In the genomic region with DNA sequence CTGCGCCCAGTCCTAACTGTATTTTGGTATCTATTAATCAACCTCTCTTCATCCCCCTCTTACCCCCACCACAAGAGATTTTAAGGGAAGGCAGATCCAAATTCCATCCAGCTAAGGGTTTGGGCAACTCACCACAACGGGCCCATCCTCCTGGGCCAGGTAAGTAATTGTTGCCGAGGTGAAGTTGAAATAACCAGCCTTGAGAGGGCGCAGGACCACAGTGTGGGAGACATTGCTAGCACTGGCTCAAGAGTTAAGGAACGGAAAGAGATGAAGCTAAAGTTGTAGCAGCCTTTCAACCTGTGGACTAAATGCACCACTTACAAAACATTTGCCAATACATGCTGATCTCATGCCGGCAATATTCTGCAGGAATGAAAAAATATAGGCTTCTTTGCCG, we compare ENCODE assay signal across 23 cellular contexts. TPM values are rescaled to one million over a fixed set of nuclear protein-coding genes. Genes with fewer than 3 reads are reported as not detected.
A peak's percentile ranks its signal among the peaks of the same experiment; 100 is the strongest.
DNase-seq lines count a peak whose midpoint lies in the region; ATAC-seq and TF ChIP-seq lines count a peak whose summit lies in the region.
"Had no signal": no experiment of that assay in that cellular context is flagged by ENCODE, and none has a peak within 500 bp of the region (broad histone marks: within the 10 kb centered on the region; RNA-seq: fewer than 3 reads in every experiment).

No MANE protein-coding gene starts in this region.

- no peak overlapping the region for H3K4me3 Mint-ChIP-seq in stimulated activated naive CD8-positive, alpha-beta T cell treated with anti-CD3 and anti-CD28 coated beads, Interleukin-15, Interleukin-2, amounts not matched to agents 100 ng/mL and 50 ng/mL, for 24 hours
- H3K4me3 Mint-ChIP-seq in stimulated activated naive CD8-positive, alpha-beta T cell treated with anti-CD3 and anti-CD28 coated beads, Interleukin-15, amount 100 ng/mL, for 72 hours, result no peak overlapping the region
- no peak overlapping the region for H3K4me3 Mint-ChIP-seq in endodermal cell
- H3K4me3 Mint-ChIP-seq: B cell, CD14-positive monocyte had no signal

- ATAC-seq in stimulated activated naive CD8-positive, alpha-beta T cell treated with anti-CD3 and anti-CD28 coated beads, Interleukin-15, amount 100 ng/mL, for 72 hours, result no peak
- ATAC-seq in GM21526 (IDR thresholded peaks at IDR 0.05; ENCODE audit: low FRiP score, unreplicated experiment) (no peak), right lobe of liver (no peak)
- ATAC-seq: A549, HCT116 had no signal

- H3K4me1 ChIP-seq in OCI-LY7 (ENCODE audit: insufficient read depth, low read length, poor library complexity, severe bottlenecking) (peaks cover 25% of the 10 kb centered on the region), endodermal cell (ENCODE audit: control insufficient read depth, insufficient read depth, low read length) (no peaks in the 10 kb centered on the region), osteoblast (ENCODE audit: insufficient read depth, low read length) (peaks cover 4% of the 10 kb centered on the region), right lobe of liver (peaks cover 0 to 5% (median 2%) of the 10 kb centered on the region in 4 donors)

- H3K36me3 ChIP-seq in OCI-LY7 (ENCODE audit: insufficient read depth, low read length) (peaks cover 96% of the 10 kb centered on the region), endodermal cell (ENCODE audit: control insufficient read depth, insufficient read depth, low read length) (peaks cover 82% of the 10 kb centered on the region), osteoblast (ENCODE audit: insufficient read depth, low read length) (peaks cover 92% of the 10 kb centered on the region), right lobe of liver (peaks cover 9 to 86% (median 33%) of the 10 kb centered on the region in 4 donors)

- H3K27ac Mint-ChIP-seq in stimulated activated naive CD8-positive, alpha-beta T cell treated with anti-CD3 and anti-CD28 coated beads, Interleukin-15, Interleukin-2, amounts not matched to agents 100 ng/mL and 50 ng/mL, for 24 hours, result peak overlapping the region; percentile 16
- H3K27ac Mint-ChIP-seq in stimulated activated naive CD8-positive, alpha-beta T cell treated with anti-CD3 and anti-CD28 coated beads, Interleukin-15, amount 100 ng/mL, for 72 hours, result peak overlapping the region in 1 of 2 donors; percentile 85
- H3K27ac Mint-ChIP-seq in endodermal cell, result no peak overlapping the region
- H3K27ac Mint-ChIP-seq: B cell, CD14-positive monocyte had no signal

- H3K9me3 ChIP-seq in OCI-LY7 (ENCODE audit: low read length) (no peaks in the 10 kb centered on the region), endodermal cell (ENCODE audit: control insufficient read depth, low read length) (no peaks in the 10 kb centered on the region), osteoblast (ENCODE audit: low read depth, low read length) (no peaks in the 10 kb centered on the region), right lobe of liver (no peaks in the 10 kb centered on the region)
- H3K9me3 ChIP-seq: A549, SK-N-SH had no signal

- H2AFZ ChIP-seq in OCI-LY7 (ENCODE audit: low read length), result no peak overlapping the region
- no peak overlapping the region for H2AFZ ChIP-seq in osteoblast (ENCODE audit: low read length)

- H3K27me3 Mint-ChIP-seq in stimulated activated naive CD8-positive, alpha-beta T cell treated with anti-CD3 and anti-CD28 coated beads, Interleukin-15, Interleukin-2, amounts not matched to agents 100 ng/mL and 50 ng/mL, for 24 hours, result no peaks in the 10 kb centered on the region
- no peaks in the 10 kb centered on the region for H3K27me3 Mint-ChIP-seq in stimulated activated naive CD8-positive, alpha-beta T cell treated with anti-CD3 and anti-CD28 coated beads, Interleukin-15, amount 100 ng/mL, for 72 hours
- no peaks in the 10 kb centered on the region for H3K27me3 Mint-ChIP-seq in endodermal cell (ENCODE audit: insufficient read depth)
- H3K27me3 Mint-ChIP-seq: B cell had no signal

- DNase-seq in stimulated activated naive CD8-positive, alpha-beta T cell treated with anti-CD3 and anti-CD28 coated beads, Interleukin-15, amount 100 ng/mL, for 72 hours, result no peak
- DNase-seq in OCI-LY7 (ENCODE audit: low spot score) (no peak), endodermal cell (peak; percentile 56), osteoblast (ENCODE audit: insufficient read length, low spot score, missing footprints) (peak; percentile 17), HuH-7.5 (ENCODE audit: low spot score) (no peak), right lobe of liver (no peak)
- DNase-seq: DMS 273 treated with DMSO at 0.1 percent for 48 hours, DMS79 treated with DMSO at 0.1 percent for 48 hours, IMR-90, NCI-H1694, NCI-H2081, NCI-H2171 treated with DMSO at 0.1 percent for 48 hours, NCI-H446, NCI-H526, RPMI8226, SIG-M5, SK-N-SH had no signal

- CTCF ChIA-PET in OCI-LY7 (lab: Charles Lee; ENCODE audit: unreplicated experiment), result no interaction called here

- POLR2A ChIA-PET in OCI-LY7 (lab: Charles Lee), result interaction anchor here (1.0 kb wide), 1 partner anchor 19 kb away, joined by 4 read pairs; no protein-coding TSS in a partner anchor

- no peaks in the 10 kb centered on the region for H3K27me3 ChIP-seq in endodermal cell (ENCODE audit: control insufficient read depth, insufficient read depth, low read length, poor library complexity, severe bottlenecking)
- no peaks in the 10 kb centered on the region for H3K27me3 ChIP-seq in osteoblast (ENCODE audit: insufficient read depth, low read length)
- H3K27me3 ChIP-seq in right lobe of liver, result no peaks in the 10 kb centered on the region

- H3K36me3 Mint-ChIP-seq in stimulated activated naive CD8-positive, alpha-beta T cell treated with anti-CD3 and anti-CD28 coated beads, Interleukin-15, Interleukin-2, amounts not matched to agents 100 ng/mL and 50 ng/mL, for 24 hours (ENCODE audit: low read depth), result peaks cover 76% of the 10 kb centered on the region
- H3K36me3 Mint-ChIP-seq in endodermal cell (ENCODE audit: low read depth), result peaks cover 76% of the 10 kb centered on the region

- H3K79me2 ChIP-seq in OCI-LY7 (ENCODE audit: insufficient read depth, low read depth, low read length), result peaks cover 10% of the 10 kb centered on the region; the same call in 1 of the 2 replicates
- H3K79me2 ChIP-seq in osteoblast (ENCODE audit: insufficient read depth, low read length), result peaks cover 36% of the 10 kb centered on the region

- BruUV-seq in OCI-LY7 (replicated peaks; lab: Mats Ljungman, UMichigan), result no TSS peak

- H3K9me2 ChIP-seq in OCI-LY7 (ENCODE audit: insufficient read depth, low read length), result no peaks in the 10 kb centered on the region
- H3K9me2 ChIP-seq: SK-N-SH had no signal

- peaks cover 17% of the 10 kb centered on the region for H3K4me1 Mint-ChIP-seq in stimulated activated naive CD8-positive, alpha-beta T cell treated with anti-CD3 and anti-CD28 coated beads, Interleukin-15, Interleukin-2, amounts not matched to agents 100 ng/mL and 50 ng/mL, for 24 hours (ENCODE audit: low read depth)
- H3K4me1 Mint-ChIP-seq in stimulated activated naive CD8-positive, alpha-beta T cell treated with anti-CD3 and anti-CD28 coated beads, Interleukin-15, amount 100 ng/mL, for 72 hours, result peaks cover 31% of the 10 kb centered on the region
- peaks cover 3% of the 10 kb centered on the region for H3K4me1 Mint-ChIP-seq in endodermal cell

- no peak for TF ChIP-seq POLR2A in right lobe of liver (IDR thresholded peaks at IDR 0.05)

- no peak overlapping the region for H3K4me3 ChIP-seq in OCI-LY7 (ENCODE audit: low read depth, low read length, poor library complexity, severe bottlenecking)
- H3K4me3 ChIP-seq in endodermal cell (ENCODE audit: low read length), result no peak overlapping the region
- no peak overlapping the region for H3K4me3 ChIP-seq in osteoblast (ENCODE audit: insufficient read depth, low read length)
- H3K4me3 ChIP-seq in right lobe of liver, result no peak overlapping the region
- H3K4me3 ChIP-seq: A549 had no signal

- no peaks in the 10 kb centered on the region for H4K20me1 ChIP-seq in OCI-LY7 (ENCODE audit: insufficient read depth, low read length)
- H4K20me1 ChIP-seq in osteoblast (ENCODE audit: insufficient read depth, low read length), result peaks cover 19% of the 10 kb centered on the region

- no peaks in the 10 kb centered on the region for H3K9me3 Mint-ChIP-seq in stimulated activated naive CD8-positive, alpha-beta T cell treated with anti-CD3 and anti-CD28 coated beads, Interleukin-15, Interleukin-2, amounts not matched to agents 100 ng/mL and 50 ng/mL, for 24 hours
- no peaks in the 10 kb centered on the region for H3K9me3 Mint-ChIP-seq in stimulated activated naive CD8-positive, alpha-beta T cell treated with anti-CD3 and anti-CD28 coated beads, Interleukin-15, amount 100 ng/mL, for 72 hours
- H3K9me3 Mint-ChIP-seq in endodermal cell, result no peaks in the 10 kb centered on the region

- H3K9ac ChIP-seq in endodermal cell (ENCODE audit: extremely low read depth, low read length, poor library complexity, severe bottlenecking), result no peak overlapping the region
- H3K9ac ChIP-seq: SK-N-SH had no signal

- TF ChIP-seq CTCF in OCI-LY7 (conservative IDR thresholded peaks at IDR 0.05; ENCODE audit: low read length), result 0 out of 2 replicates have a peak, but pooled peaks have one; percentile 18
- TF ChIP-seq CTCF in endodermal cell (conservative IDR thresholded peaks at IDR 0.05), result peak; percentile 55
- TF ChIP-seq CTCF in osteoblast (IDR thresholded peaks at IDR 0.05; ENCODE audit: extremely low read depth, low read depth, low read length), result no peak
- TF ChIP-seq CTCF in right lobe of liver (IDR thresholded peaks at IDR 0.05), result no peak

- WGBS in endodermal cell (ENCODE audit: insufficient coverage in 1 of 2, insufficient read length in 1 of 2), 2 experiments, result 91 to 94% methylated on average over 6 to 7 of the region's 7 CpGs
- WGBS in right lobe of liver (ENCODE audit: insufficient coverage, low coverage, low lambda C conversion rate, missing lambda C conversion rate), result 93% methylated on average over 7 of the region's 7 CpGs

- H3K27ac ChIP-seq in OCI-LY7 (ENCODE audit: low read depth, low read length, poor library complexity, severe bottlenecking), result no peak overlapping the region
- no peak overlapping the region for H3K27ac ChIP-seq in endodermal cell (ENCODE audit: low read depth, low read length)
- H3K27ac ChIP-seq in osteoblast (ENCODE audit: low read depth, low read length), result no peak overlapping the region
- no peak overlapping the region for H3K27ac ChIP-seq in right lobe of liver
- H3K27ac ChIP-seq: A549 had no signal

- intact Hi-C loops in OCI-LY7 (cut with micrococcal nuclease; ENCODE audit: unreplicated experiment), result no loop called here
- intact Hi-C loops in right lobe of liver (cut with DNase I), result no loop called here

- H3K4me2 ChIP-seq in OCI-LY7 (ENCODE audit: low read length) (no peak overlapping the region), osteoblast (ENCODE audit: insufficient read depth, low read length) (no peak overlapping the region)
- H3K4me2 ChIP-seq: A549, SK-N-SH had no signal

RNA-seq across cellular contexts. Expression of gene SSR2, which starts 5.9 kb away (rescaled TPM):
- 109 and 147 TPM in 2 replicates for total RNA-seq in OCI-LY7 (2014; rRNA removed; shearing (Covaris generic))
- total RNA-seq in OCI-LY7 (2022) (153 and 157 TPM in 2 replicates), endodermal cell (100 to 1,000 TPM; 193 TPM), osteoblast (332 and 415 TPM in 2 replicates), right lobe of liver (100 to 1,000 TPM in 4 of 6 experiments, 10 to 100 TPM in 2; 59.5 to 227 (median 103) TPM)
- 299 TPM for polyA plus RNA-seq in endodermal cell (2013, experiment 1 of 2)
- polyA plus RNA-seq in endodermal cell (2013, experiment 2 of 2), result 274 TPM

RNA-seq across cellular contexts. Expression of gene ARHGEF2, which starts 36.5 kb away (rescaled TPM):
- total RNA-seq in OCI-LY7 (2014; rRNA removed; shearing (Covaris generic)), result 78.8 and 106 TPM in 2 replicates
- total RNA-seq in OCI-LY7 (2022) (133 and 139 TPM in 2 replicates), endodermal cell (100 to 1,000 TPM; 134 to 147 TPM), osteoblast (166 and 183 TPM in 2 replicates), right lobe of liver (10 to 100 TPM in 4 of 6 experiments, 1 to 10 TPM in 2; 7.9 to 23.8 (median 13.1) TPM)
- 80.1 TPM for polyA plus RNA-seq in endodermal cell (2013, experiment 1 of 2)
- 71.9 TPM for polyA plus RNA-seq in endodermal cell (2013, experiment 2 of 2)

RNA-seq across cellular contexts. Expression of gene UBQLN4, which starts 38.8 kb away (rescaled TPM):
- total RNA-seq in OCI-LY7 (2014; rRNA removed; shearing (Covaris generic)), result 20.8 and 33.2 TPM in 2 replicates
- total RNA-seq in OCI-LY7 (2022) (37.1 and 40.3 TPM in 2 replicates), endodermal cell (10 to 100 TPM; 56.4 to 62.4 TPM), osteoblast (10.6 and 13.0 TPM in 2 replicates), right lobe of liver (10 to 100 TPM; 19.0 to 25.5 (median 21.0) TPM)
- 60.8 TPM for polyA plus RNA-seq in endodermal cell (2013, experiment 1 of 2)
- 56.6 TPM for polyA plus RNA-seq in endodermal cell (2013, experiment 2 of 2)

RNA-seq across cellular contexts. Expression of gene LAMTOR2, which starts 39.8 kb away (rescaled TPM):
- 71.3 and 103 TPM in 2 replicates for total RNA-seq in OCI-LY7 (2014; rRNA removed; shearing (Covaris generic))
- 52.1 and 55.2 TPM in 2 replicates for total RNA-seq in OCI-LY7 (2022)
- 100 to 1,000 TPM in 1 of 2 donors, 10 to 100 TPM in 1; 84.4 to 101 TPM for total RNA-seq in endodermal cell
- 74.4 TPM for polyA plus RNA-seq in endodermal cell (2013, experiment 1 of 2)
- 67.3 TPM for polyA plus RNA-seq in endodermal cell (2013, experiment 2 of 2)
- 36.6 and 40.1 TPM in 2 replicates for total RNA-seq in osteoblast
- 10 to 100 TPM; 49.4 to 71.0 (median 60.3) TPM for total RNA-seq in right lobe of liver

RNA-seq across cellular contexts. Expression of gene RAB25, which starts 46.1 kb away (rescaled TPM):
- not detected in 2 replicates for total RNA-seq in OCI-LY7 (2014; rRNA removed; shearing (Covaris generic))
- 0.48 TPM in 1 of 2 replicates, not detected in the other for total RNA-seq in OCI-LY7 (2022)
- total RNA-seq in endodermal cell, result 10 to 100 TPM; 82.0 to 84.4 TPM
- 10.3 TPM for polyA plus RNA-seq in endodermal cell (2013, experiment 1 of 2)
- polyA plus RNA-seq in endodermal cell (2013, experiment 2 of 2), result 7.8 TPM
- not detected in 2 replicates for total RNA-seq in osteoblast
- 1 to 10 TPM in 2 of 6 experiments, under 1 TPM in 4; 0.40 to 3.2 (median 0.77) TPM for total RNA-seq in right lobe of liver
- total RNA-seq: IMR-90 had no signal
- polyA plus RNA-seq: A549, CD14-positive monocyte, IMR-90, SK-N-SH had no signal

Comparison
In these comparisons a context has a peak if more than half of its experiments do, and no peak if none do; other contexts are left out.
1. DNase-seq: peak in endodermal cell (single experiment) and osteoblast (single experiment); none in stimulated activated naive CD8-positive, alpha-beta T cell treated with anti-CD3 and anti-CD28 coated beads, Interleukin-15, amount 100 ng/mL, for 72 hours (0 of 2), OCI-LY7 (single experiment), HuH-7.5 (single experiment) and right lobe of liver (0 of 3).
2. CTCF ChIP-seq: peak in OCI-LY7 (single experiment) and endodermal cell (single experiment); none in osteoblast (single experiment) and right lobe of liver (0 of 4).